In the genomic region with DNA sequence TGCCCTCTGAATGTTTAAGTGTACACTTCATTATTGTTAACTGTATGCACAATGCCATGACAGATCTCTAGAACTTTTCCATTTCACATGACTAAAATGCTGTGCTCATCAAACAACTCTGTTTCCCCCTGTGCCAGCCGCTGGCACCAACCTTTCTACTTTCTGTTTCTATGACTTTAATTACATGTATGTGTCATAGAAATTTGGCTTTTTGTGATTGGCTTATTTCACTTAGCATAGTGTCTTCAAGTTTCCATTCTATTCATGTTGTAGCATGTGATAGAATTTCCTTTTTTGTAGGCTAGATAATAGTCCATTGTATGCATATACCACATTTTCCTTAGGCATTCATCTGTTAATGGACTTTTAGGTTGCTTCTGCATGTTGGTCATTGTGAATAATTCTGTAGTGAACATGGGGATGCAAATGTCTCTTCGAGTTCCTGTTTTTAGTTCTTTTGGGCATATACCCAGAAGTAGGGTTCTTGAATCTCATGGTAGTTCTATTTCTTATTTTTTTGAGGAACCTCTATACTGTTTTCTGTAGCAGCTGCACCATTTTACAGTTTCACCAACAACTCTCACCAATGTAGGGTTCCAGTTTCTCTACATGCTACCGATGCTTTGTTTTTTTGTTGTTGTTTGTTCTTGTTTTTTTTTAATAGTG, we compare ENCODE assay signal across 14 cellular contexts.
A peak's percentile ranks its signal among the peaks of the same experiment; 100 is the strongest.
DNase-seq lines count a peak whose midpoint lies in the region; ATAC-seq and TF ChIP-seq lines count a peak whose summit lies in the region.
"Had no signal": no experiment of that assay in that cellular context is flagged by ENCODE, and none has a peak within 500 bp of the region (broad histone marks: within the 10 kb centered on the region; RNA-seq: fewer than 3 reads in every experiment).

No MANE protein-coding gene starts in this region.

- H3K36me3 Mint-ChIP-seq in CD14-positive monocyte = no peaks in the 10 kb centered on the region
- H3K36me3 Mint-ChIP-seq: neural progenitor cell had no signal

- H3K27ac ChIP-seq in SU-DHL-6 (ENCODE audit: low read depth, low read length) = peak overlapping the region; percentile 23
- peak overlapping the region; percentile 13 for H3K27ac ChIP-seq in lower lobe of right lung
- H3K27ac ChIP-seq: neural progenitor cell had no signal

- H3K79me2 ChIP-seq in SU-DHL-6 (ENCODE audit: insufficient read depth, low read length) = peaks cover 86% of the 10 kb centered on the region

- TF ChIP-seq CTCF in CD14-positive monocyte (IDR thresholded peaks at IDR 0.05) (no peak), SU-DHL-6 (IDR thresholded peaks at IDR 0.05; ENCODE audit: insufficient read depth, low read length, poor library complexity, severe bottlenecking) (no peak), lower lobe of right lung (IDR thresholded peaks at IDR 0.05) (no peak)

- no peak overlapping the region for H3K4me3 ChIP-seq in SU-DHL-6 (ENCODE audit: insufficient read depth, low read length, poor library complexity, severe bottlenecking)
- no peak overlapping the region for H3K4me3 ChIP-seq in lower lobe of right lung
- H3K4me3 ChIP-seq: cardiac muscle cell, neural progenitor cell had no signal

- H3K9me3 Mint-ChIP-seq in CD14-positive monocyte = peaks cover 0 to 7% (median 3%) of the 10 kb centered on the region in 7 donors
- H3K9me3 Mint-ChIP-seq: neural progenitor cell had no signal

- no peak overlapping the region for H3K9ac ChIP-seq in SU-DHL-6 (ENCODE audit: low read length)
- H3K9ac ChIP-seq: neural progenitor cell had no signal

- H3K4me2 ChIP-seq in SU-DHL-6 (ENCODE audit: low read depth, low read length, poor library complexity, severe bottlenecking) = no peak overlapping the region
- H3K4me2 ChIP-seq: neural progenitor cell had no signal

- ATAC-seq in lower lobe of right lung = no peak
- no peak for ATAC-seq in HG02884 (IDR thresholded peaks at IDR 0.05; ENCODE audit: unreplicated experiment)
- ATAC-seq: sciatic nerve, SK-N-SH treated with all-trans-retinoic acid at 6 μM for 48 hours had no signal

- no peaks in the 10 kb centered on the region for H3K9me2 ChIP-seq in SU-DHL-6 (replicated peaks; ENCODE audit: insufficient read depth, low read length)

- peaks cover 10% of the 10 kb centered on the region; the same call in 1 of the 2 replicates for H3K36me3 ChIP-seq in SU-DHL-6 (ENCODE audit: low read length)
- H3K36me3 ChIP-seq in lower lobe of right lung = no peaks in the 10 kb centered on the region
- H3K36me3 ChIP-seq: cardiac muscle cell, neural progenitor cell had no signal

- H3K9me3 ChIP-seq in SU-DHL-6 (ENCODE audit: insufficient read depth, low read length) (no peaks in the 10 kb centered on the region), lower lobe of right lung (no peaks in the 10 kb centered on the region)

- peaks cover 58% of the 10 kb centered on the region for H3K4me1 Mint-ChIP-seq in CD14-positive monocyte
- H3K4me1 Mint-ChIP-seq: neural progenitor cell had no signal

- H3K27ac Mint-ChIP-seq in CD14-positive monocyte = peak overlapping the region in 5 of 7 donors; percentile 38 to 76 (median 57)
- H3K27ac Mint-ChIP-seq: neural progenitor cell had no signal

- peak; percentile 35 to 50 for DNase-seq in AML-193 (lab: John Stamatoyannopoulos, UW)
- no peak for DNase-seq in CD14-positive monocyte (ENCODE audit: low spot score)
- DNase-seq in lower lobe of right lung = no peak
- DNase-seq in NCI-H2196 (lab: John Stamatoyannopoulos, UW; ENCODE audit: unreplicated experiment) = no peak
- DNase-seq in kidney tubule cell (ENCODE audit: low spot score) = no peak
- DNase-seq: activated CD4-positive, alpha-beta T cell treated with anti-CD3 and anti-CD28 coated beads for 4 hours; activated gamma-delta T cell; GOT3 had no signal

- H4K20me1 ChIP-seq in SU-DHL-6 (ENCODE audit: low read depth, low read length) = no peaks in the 10 kb centered on the region

- peaks cover 49% of the 10 kb centered on the region for H3K4me1 ChIP-seq in lower lobe of right lung
- H3K4me1 ChIP-seq: neural progenitor cell had no signal

- H3F3A ChIP-seq in SU-DHL-6 (ENCODE audit: insufficient read depth) = peaks cover 22% of the 10 kb centered on the region

- H3K27me3 ChIP-seq in SU-DHL-6 (ENCODE audit: low read length) = no peaks in the 10 kb centered on the region
- no peaks in the 10 kb centered on the region for H3K27me3 ChIP-seq in lower lobe of right lung (ENCODE audit: low read depth)
- H3K27me3 ChIP-seq: cardiac muscle cell, neural progenitor cell had no signal

- H3K4me3 Mint-ChIP-seq in CD14-positive monocyte = no peak overlapping the region
- H3K4me3 Mint-ChIP-seq: neural progenitor cell had no signal

- intact Hi-C loops in CD14-positive monocyte (cut with micrococcal nuclease) = no loop called here
- intact Hi-C loops in lower lobe of right lung (cut with DNase I) = no loop called here

- peaks cover 0 to 6% (median 2%) of the 10 kb centered on the region in 3 donors for H3K27me3 Mint-ChIP-seq in CD14-positive monocyte (ENCODE audit: low read depth in 3 of 3)

- H2AFZ ChIP-seq in SU-DHL-6 (ENCODE audit: low read depth, low read length, severe bottlenecking) = no peak overlapping the region
- H2AFZ ChIP-seq: neural progenitor cell had no signal

Comparison
In these comparisons a context has a peak if more than half of its experiments do, and no peak if none do; other contexts are left out.
1. DNase-seq: peak in AML-193 (2 of 2); none in CD14-positive monocyte (single experiment), lower lobe of right lung (single experiment), NCI-H2196 (single experiment) and kidney tubule cell (single experiment).